8 cellular contexts compared by ENCODE assay signal in genomic region chr14:50061664-50062437, GRCh38. TPM values are rescaled to one million over a fixed set of nuclear protein-coding genes. Genes with fewer than 3 reads are reported as not detected.
DNase-seq lines count a peak whose midpoint lies in the region; TF ChIP-seq lines count a peak whose summit lies in the region.

No MANE protein-coding gene starts in this region.

- TF ChIP-seq CTCF in HFFc6 (IDR thresholded peaks at IDR 0.05) (no peak), endodermal cell (conservative IDR thresholded peaks at IDR 0.05) (no peak), nephron (IDR thresholded peaks at IDR 0.05; ENCODE audit: unreplicated experiment in 3 of 3) (no peak)

- no peaks in the 10 kb centered on the region for H3K9me3 Mint-ChIP-seq in HFFc6
- peaks cover 8% of the 10 kb centered on the region for H3K9me3 Mint-ChIP-seq in activated CD4-positive, alpha-beta T cell treated with anti-CD3 and anti-CD28 coated beads, Interleukin-2, amount 10 ng/mL, durations not matched to agents 24 days and 14 days
- no peaks in the 10 kb centered on the region for H3K9me3 Mint-ChIP-seq in endodermal cell
- H3K9me3 Mint-ChIP-seq in nephron = no peaks in the 10 kb centered on the region

- no peaks in the 10 kb centered on the region for H3K9me3 ChIP-seq in endodermal cell (ENCODE audit: control insufficient read depth, low read length)

- H3K4me1 ChIP-seq in endodermal cell (ENCODE audit: control insufficient read depth, insufficient read depth, low read length) = peaks cover 15% of the 10 kb centered on the region

- H3K27me3 Mint-ChIP-seq in HFFc6 (ENCODE audit: insufficient read depth) (no peaks in the 10 kb centered on the region), endodermal cell (ENCODE audit: insufficient read depth) (no peaks in the 10 kb centered on the region), nephron (ENCODE audit: low read depth) (peaks cover under 1% of the 10 kb centered on the region)
- H3K27me3 Mint-ChIP-seq in activated CD4-positive, alpha-beta T cell treated with anti-CD3 and anti-CD28 coated beads, Interleukin-2, amount 10 ng/mL, durations not matched to agents 24 days and 14 days = no peaks in the 10 kb centered on the region

- H3K4me3 ChIP-seq in endodermal cell (ENCODE audit: low read length) = no peak overlapping the region

- no peaks in the 10 kb centered on the region for H3K36me3 ChIP-seq in endodermal cell (ENCODE audit: control insufficient read depth, insufficient read depth, low read length)

- H3K27me3 ChIP-seq in endodermal cell (ENCODE audit: control insufficient read depth, insufficient read depth, low read length, poor library complexity, severe bottlenecking) = peaks cover 5% of the 10 kb centered on the region

- DNase-seq in HFFc6 (peak; percentile 30), MV-4-11 (lab: John Stamatoyannopoulos, UW) (peak; percentile 95), endodermal cell (peak; percentile 61), NCI-H226 (no peak), HuH-7.5 (ENCODE audit: low spot score) (no peak)
- peak; percentile 92 for DNase-seq in activated CD4-positive, alpha-beta T cell treated with anti-CD3 and anti-CD28 coated beads, Interleukin-2, amount 10 ng/mL, durations not matched to agents 24 days and 14 days

- no peaks in the 10 kb centered on the region for H3K36me3 Mint-ChIP-seq in HFFc6 (ENCODE audit: low read depth)
- H3K36me3 Mint-ChIP-seq in activated CD4-positive, alpha-beta T cell treated with anti-CD3 and anti-CD28 coated beads, Interleukin-2, amount 10 ng/mL, durations not matched to agents 24 days and 14 days (ENCODE audit: low read depth) = peaks cover 6% of the 10 kb centered on the region
- H3K36me3 Mint-ChIP-seq in endodermal cell (ENCODE audit: low read depth) = no peaks in the 10 kb centered on the region
- no peaks in the 10 kb centered on the region for H3K36me3 Mint-ChIP-seq in nephron (ENCODE audit: low read depth)

- no peak overlapping the region for H3K9ac ChIP-seq in endodermal cell (ENCODE audit: extremely low read depth, low read length, poor library complexity, severe bottlenecking)

- 82 to 91% methylated on average over 9 to 11 of the region's 11 CpGs for WGBS in endodermal cell (ENCODE audit: insufficient coverage in 1 of 2, insufficient read length in 1 of 2), 2 experiments

- H3K4me1 Mint-ChIP-seq in HFFc6 (ENCODE audit: low read depth) (peaks cover 57% of the 10 kb centered on the region), endodermal cell (peaks cover 37% of the 10 kb centered on the region), nephron (peaks cover 17% of the 10 kb centered on the region)
- peaks cover 80% of the 10 kb centered on the region for H3K4me1 Mint-ChIP-seq in activated CD4-positive, alpha-beta T cell treated with anti-CD3 and anti-CD28 coated beads, Interleukin-2, amount 10 ng/mL, durations not matched to agents 24 days and 14 days

- H3K27ac Mint-ChIP-seq in HFFc6 (peak overlapping the region; percentile 94), endodermal cell (peak overlapping the region; percentile 88), nephron (peak overlapping the region; percentile 92 to 97 (median 96))
- peak overlapping the region; percentile 98 for H3K27ac Mint-ChIP-seq in activated CD4-positive, alpha-beta T cell treated with anti-CD3 and anti-CD28 coated beads, Interleukin-2, amount 10 ng/mL, durations not matched to agents 24 days and 14 days

- TF ChIP-seq POLR2A in GM18526 (IDR thresholded peaks at IDR 0.05; ENCODE audit: extremely low read depth, insufficient read length) = peak; percentile 83

- peak overlapping the region; percentile 49 for H3K4me3 Mint-ChIP-seq in HFFc6
- H3K4me3 Mint-ChIP-seq in activated CD4-positive, alpha-beta T cell treated with anti-CD3 and anti-CD28 coated beads, Interleukin-2, amount 10 ng/mL, durations not matched to agents 24 days and 14 days = peak overlapping the region; percentile 85
- H3K4me3 Mint-ChIP-seq in endodermal cell = no peak overlapping the region
- H3K4me3 Mint-ChIP-seq in nephron = peak overlapping the region in 1 of 3 experiments; percentile 13

- H3K27ac ChIP-seq in endodermal cell (ENCODE audit: low read depth, low read length) = no peak overlapping the region

- intact Hi-C loops in activated CD4-positive, alpha-beta T cell treated with anti-CD3 and anti-CD28 coated beads, Interleukin-2, amount 10 ng/mL, durations not matched to agents 24 days and 14 days (cut with micrococcal nuclease) = loop anchor here (1.0 to 5.0 kb wide), 6 partner anchors 17 to 250 kb away; partner anchors contain the start of genes DMAC2L and L2HGDH

RNA-seq across cellular contexts. Expression of gene VCPKMT, which starts 54.5 kb away (rescaled TPM):
- total RNA-seq in HFFc6 (2021; fragmentation: NEBNext Ultra II Directional; extraction: Animal tissue kit (Norgen Biotek cat#: 25700)) = 1 to 10 TPM; 4.6 to 6.2 (median 5.4) TPM
- 13.9 and 14.3 TPM in 2 replicates for total RNA-seq in activated CD4-positive, alpha-beta T cell treated with anti-CD3 and anti-CD28 coated beads, Interleukin-2, amount 10 ng/mL, durations not matched to agents 24 days and 14 days
- total RNA-seq in endodermal cell = 10 to 100 TPM in 1 of 2 donors, 1 to 10 TPM in 1; 9.6 to 13.4 TPM
- 13.3 TPM for polyA plus RNA-seq in endodermal cell (2013, experiment 1 of 2)
- polyA plus RNA-seq in endodermal cell (2013, experiment 2 of 2) = 13.7 TPM

Comparison
In these comparisons a context has a peak if more than half of its experiments do, and no peak if none do; other contexts are left out.
1. DNase-seq: peak in HFFc6 (single experiment), MV-4-11 (single experiment), activated CD4-positive, alpha-beta T cell treated with anti-CD3 and anti-CD28 coated beads, Interleukin-2, amount 10 ng/mL, durations not matched to agents 24 days and 14 days (single experiment) and endodermal cell (single experiment); none in NCI-H226 (single experiment) and HuH-7.5 (single experiment).
2. Peak in every context shown above with its lines, with median percentiles within 50 percentile points of each other: H3K27ac Mint-ChIP-seq.